Comparison of ENCODE assay signal across 16 cellular contexts in the genomic region with DNA sequence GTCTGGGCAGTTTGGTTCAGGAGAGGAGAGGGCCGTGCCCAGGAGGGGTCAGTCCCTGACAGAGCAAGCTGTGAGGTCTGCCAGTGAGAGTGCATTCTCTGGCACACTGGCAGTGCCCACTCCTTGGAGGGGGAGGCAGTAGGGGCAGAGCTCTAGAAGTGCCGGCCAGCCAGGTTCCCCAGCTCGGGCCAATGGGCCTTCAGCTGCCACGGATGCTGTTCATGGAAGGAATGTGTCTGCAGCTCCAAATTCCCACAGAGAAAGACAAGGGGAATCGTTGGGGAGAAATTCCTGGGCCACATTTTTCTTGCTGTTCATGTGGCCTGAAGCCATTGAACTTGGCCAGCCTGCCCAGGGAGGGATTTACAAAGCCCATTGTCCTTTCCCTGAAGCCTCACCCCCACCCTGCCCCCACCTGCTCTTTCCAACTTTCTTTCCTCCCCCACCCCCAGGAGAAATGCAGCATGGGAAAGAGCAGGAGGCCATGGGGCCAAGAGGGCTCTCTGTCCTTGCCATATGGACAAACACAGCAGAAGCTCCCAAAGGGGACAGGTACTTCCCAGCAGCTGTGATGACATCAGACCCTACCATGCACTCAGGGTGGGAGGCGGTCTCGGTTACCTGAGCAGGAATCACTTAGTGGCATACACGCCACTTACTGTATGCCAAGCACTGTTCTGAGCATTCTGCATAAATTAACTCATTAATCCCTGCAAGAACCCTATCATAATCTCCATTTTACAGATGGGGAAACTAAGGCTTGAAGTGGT.
DNase-seq lines count a peak whose midpoint lies in the region; ATAC-seq and TF ChIP-seq lines count a peak whose summit lies in the region.
"Had no signal": no experiment of that assay in that cellular context is flagged by ENCODE, and none has a peak within 500 bp of the region (broad histone marks: within the 10 kb centered on the region; RNA-seq: fewer than 3 reads in every experiment).

No MANE protein-coding gene starts in this region.

- H3K4me2 ChIP-seq in mesendoderm (ENCODE audit: low read length): no peak overlapping the region

- H2BK5ac ChIP-seq in mesendoderm (ENCODE audit: low read length): no peak overlapping the region

- no peak overlapping the region for H2AK5ac ChIP-seq in mesendoderm (ENCODE audit: low read length)

- H3K56ac ChIP-seq in mesendoderm (ENCODE audit: low read length): no peak overlapping the region

- no peaks in the 10 kb centered on the region for H3K4me1 Mint-ChIP-seq in nephron progenitor cell

- TF ChIP-seq CTCF in AG10803 (conservative IDR thresholded peaks at IDR 0.05; ENCODE audit: low read length) (no peak), astrocyte of the spinal cord (IDR thresholded peaks at IDR 0.05; ENCODE audit: low read depth, low read length) (no peak), nephron progenitor cell (IDR thresholded peaks at IDR 0.05) (no peak)

- H2BK120ac ChIP-seq in mesendoderm (ENCODE audit: low read depth, low read length): no peak overlapping the region

- no peak overlapping the region for H3K23ac ChIP-seq in mesendoderm (ENCODE audit: low read length)

- no peak overlapping the region for H4K8ac ChIP-seq in mesendoderm (ENCODE audit: low read depth, low read length)

- no peaks in the 10 kb centered on the region for H3K36me3 Mint-ChIP-seq in nephron progenitor cell (ENCODE audit: low read depth)
- H3K36me3 Mint-ChIP-seq: activated naive CD4-positive, alpha-beta T cell treated with anti-CD3 and anti-CD28 coated beads, Interleukin-2, amount 50 U/mL, for 72 hours had no signal

- DNase-seq in AG10803 (ENCODE audit: low read depth) (peak; percentile 80), H7 (peak; percentile 58), astrocyte of the spinal cord (ENCODE audit: low read depth, low spot score) (peak; percentile 54), mesendoderm (peak; percentile 92), NCI-H1930 (lab: John Stamatoyannopoulos, UW) (no peak), nephron progenitor cell (no peak), hepatic stellate cell (ENCODE audit: low spot score) (no peak)
- DNase-seq: KG1; kidney glomerular epithelial cell; NCI-H1417 treated with DMSO at 0.1 percent for 48 hours; stimulated activated CD4-positive, alpha-beta T cell treated with anti-CD3 and anti-CD28 coated beads, Interleukin-2, amount 100 ng/mL, for 24 hours had no signal

- no CpG with 5 or more reads among the region's 8 CpGs for WGBS in mesendoderm (ENCODE audit: extremely low coverage, insufficient coverage, low lambda C conversion rate)

- ATAC-seq in GM18873 (IDR thresholded peaks at IDR 0.05; ENCODE audit: low FRiP score, unreplicated experiment): no peak
- ATAC-seq: activated CD4-positive, CD25-positive, alpha-beta regulatory T cell treated with anti-CD3 and anti-CD28 coated beads, Interleukin-2, amount 50 U/mL, for 24 hours; activated naive CD4-positive, alpha-beta T cell treated with anti-CD3 and anti-CD28 coated beads, Interleukin-2, amount 50 U/mL, for 72 hours had no signal

- H3K4me1 ChIP-seq in mesendoderm (ENCODE audit: control insufficient read depth, low read depth, low read length): no peaks in the 10 kb centered on the region

- H3K79me2 ChIP-seq in mesendoderm (ENCODE audit: control insufficient read depth, insufficient read depth, low read length): no peaks in the 10 kb centered on the region

- no peak overlapping the region for H3K4me3 ChIP-seq in AG10803 (ENCODE audit: low read length)
- H3K4me3 ChIP-seq in H7 (ENCODE audit: insufficient read depth, low read depth, low read length): no peak overlapping the region
- H3K4me3 ChIP-seq in astrocyte of the spinal cord (ENCODE audit: low read depth, low read length): no peak overlapping the region
- no peak overlapping the region for H3K4me3 ChIP-seq in mesendoderm (ENCODE audit: low read length)

- H3K27me3 Mint-ChIP-seq in nephron progenitor cell (ENCODE audit: low read depth, poor library complexity): peaks cover 21% of the 10 kb centered on the region

- peaks cover 3% of the 10 kb centered on the region for H3K9me3 Mint-ChIP-seq in nephron progenitor cell
- H3K9me3 Mint-ChIP-seq: activated naive CD4-positive, alpha-beta T cell treated with anti-CD3 and anti-CD28 coated beads, Interleukin-2, amount 50 U/mL, for 72 hours; T-helper 1 cell treated with Interleukin-12 subunit alpha and Interleukin-12 subunit beta and Interleukin-4 antibody, amounts not matched to agents 30 μg/mL and 1 μg/mL, for 36 hours had no signal

- no peaks in the 10 kb centered on the region for H3K79me1 ChIP-seq in mesendoderm (ENCODE audit: low read length)

- H3K4ac ChIP-seq in mesendoderm (ENCODE audit: low read depth, low read length): no peak overlapping the region

- H3K27me3 ChIP-seq in H7 (ENCODE audit: control insufficient read depth, insufficient read depth, low read length) (no peaks in the 10 kb centered on the region), mesendoderm (ENCODE audit: insufficient read depth, low read length, poor library complexity) (no peaks in the 10 kb centered on the region)

- H4K5ac ChIP-seq in mesendoderm (ENCODE audit: low read length): no peak overlapping the region

- H3K36me3 ChIP-seq in H7 (replicated peaks; ENCODE audit: control insufficient read depth, insufficient read depth, low read length) (no peaks in the 10 kb centered on the region), mesendoderm (ENCODE audit: control insufficient read depth, insufficient read depth, low read length) (no peaks in the 10 kb centered on the region)

- no peak overlapping the region for H2BK15ac ChIP-seq in mesendoderm (replicated peaks; ENCODE audit: low read depth)

- in situ Hi-C loops in astrocyte of the spinal cord (cut with HindIII; ENCODE audit: low sequenced_read_pairs): no loop called here

- H3K4me3 Mint-ChIP-seq in nephron progenitor cell: no peak overlapping the region
- H3K4me3 Mint-ChIP-seq: T-helper 1 cell treated with Interleukin-12 subunit alpha and Interleukin-12 subunit beta and Interleukin-4 antibody, amounts not matched to agents 30 μg/mL and 1 μg/mL, for 36 hours had no signal

- no peak overlapping the region for H3K18ac ChIP-seq in mesendoderm (ENCODE audit: low read length)

- H3K9ac ChIP-seq in mesendoderm (ENCODE audit: low read length): no peak overlapping the region

- H3K27ac ChIP-seq in mesendoderm (ENCODE audit: low read depth, low read length): no peak overlapping the region
- H3K27ac ChIP-seq: RWPE1 had no signal

- no peak overlapping the region for H3K27ac Mint-ChIP-seq in nephron progenitor cell
- H3K27ac Mint-ChIP-seq: activated naive CD4-positive, alpha-beta T cell treated with anti-CD3 and anti-CD28 coated beads, Interleukin-2, amount 50 U/mL, for 72 hours; T-helper 1 cell treated with Interleukin-12 subunit alpha and Interleukin-12 subunit beta and Interleukin-4 antibody, amounts not matched to agents 30 μg/mL and 1 μg/mL, for 36 hours had no signal

Comparison
In these comparisons a context has a peak if more than half of its experiments do, and no peak if none do; other contexts are left out.
1. DNase-seq: peak in AG10803 (single experiment), H7 (single experiment), astrocyte of the spinal cord (single experiment) and mesendoderm (single experiment); none in NCI-H1930 (0 of 2), nephron progenitor cell (single experiment) and hepatic stellate cell (single experiment).